Comparison of ENCODE assay signal across 1 cellular context in genomic region chr13:26896986-26897668, GRCh38.
TF ChIP-seq lines count a peak whose summit lies in the region.

No MANE protein-coding gene starts in this region.

TF ChIP-seq in WTC11, 78 proteins besides CTCF, POLR2A, EP300 and RAD21 (continued from another document):
- TF ChIP-seq ZMAT4 (CRISPR knock-in tag; IDR thresholded peaks at IDR 0.05) (no peak), ZNF138 (CRISPR knock-in tag; conservative IDR thresholded peaks at IDR 0.05) (no peak), EMX1 (CRISPR knock-in tag; IDR thresholded peaks at IDR 0.05) (no peak)
